In the genomic region with DNA sequence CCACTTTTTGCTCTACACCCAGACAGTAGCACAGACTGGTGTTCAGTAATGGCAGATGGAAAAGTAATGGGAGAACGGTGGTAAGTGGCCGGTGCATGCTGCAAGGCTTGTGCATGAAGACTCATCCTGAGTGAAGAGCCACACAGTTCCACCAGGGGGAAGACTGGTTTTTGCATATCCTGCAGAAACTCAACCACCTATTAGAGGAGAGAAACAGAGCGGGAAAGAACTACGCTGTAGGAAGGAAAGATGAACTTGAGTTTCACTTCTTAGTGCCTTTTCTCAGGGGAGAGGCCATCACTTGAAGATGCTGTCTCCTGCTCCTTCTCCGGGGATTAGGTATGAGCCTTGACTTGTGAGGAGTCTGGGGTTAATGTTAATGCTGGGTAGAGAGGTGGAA, we compare ENCODE assay signal across 8 cellular contexts. TPM values are rescaled to one million over a fixed set of nuclear protein-coding genes. Genes with fewer than 3 reads are reported as not detected.
DNase-seq lines count a peak whose midpoint lies in the region; ATAC-seq and TF ChIP-seq lines count a peak whose summit lies in the region.

No MANE protein-coding gene starts in this region.

- H3K4me1 Mint-ChIP-seq in naive B cell, result no peaks in the 10 kb centered on the region

- TF ChIP-seq POLR2A in gastroesophageal sphincter (IDR thresholded peaks at IDR 0.05), result no peak

- H3K36me3 Mint-ChIP-seq in naive B cell, result no peaks in the 10 kb centered on the region

- no peak overlapping the region for H3K4me3 Mint-ChIP-seq in naive B cell

- no peak for TF ChIP-seq EP300 in gastroesophageal sphincter (IDR thresholded peaks at IDR 0.05)

- H3K9me3 ChIP-seq in gastroesophageal sphincter, result no peaks in the 10 kb centered on the region

- H3K27me3 Mint-ChIP-seq in naive B cell, result peaks cover 4 to 14% (median 10%) of the 10 kb centered on the region in 3 donors

- in situ Hi-C loops in brain microvascular endothelial cell (cut with HindIII; ENCODE audit: low pct_ligation_motif_present, low sequenced_read_pairs), result no loop called here

- DNase-seq in DMS 273 (lab: John Stamatoyannopoulos, UW; ENCODE audit: unreplicated experiment) (peak; percentile 52), DMS 273 treated with DMSO at 0.1 percent for 48 hours (lab: John Stamatoyannopoulos, UW) (no peak), M059J (ENCODE audit: low read depth) (peak; percentile 45), brain microvascular endothelial cell (no peak), naive B cell (no peak)

- H3K4me3 ChIP-seq in brain microvascular endothelial cell (ENCODE audit: low read depth, low read length) (no peak overlapping the region), gastroesophageal sphincter (no peak overlapping the region)

- H3K4me1 ChIP-seq in gastroesophageal sphincter, result no peaks in the 10 kb centered on the region

- H3K27me3 ChIP-seq in brain microvascular endothelial cell (replicated peaks) (no peaks in the 10 kb centered on the region), gastroesophageal sphincter (no peaks in the 10 kb centered on the region)

- ATAC-seq in naive B cell (ENCODE audit: low read depth in 2 of 2) (peak; percentile 45 to 51), GM18873 (IDR thresholded peaks at IDR 0.05; ENCODE audit: low FRiP score, unreplicated experiment) (no peak), gastroesophageal sphincter (no peak), HG02973 (IDR thresholded peaks at IDR 0.05; ENCODE audit: unreplicated experiment) (no peak)

- H3K36me3 ChIP-seq in brain microvascular endothelial cell (replicated peaks), result no peaks in the 10 kb centered on the region
- no peaks in the 10 kb centered on the region for H3K36me3 ChIP-seq in gastroesophageal sphincter

- WGBS in gastroesophageal sphincter (ENCODE audit: low coverage in 1 of 2), 2 donors, result 63 to 68% methylated on average over 4 to 5 of the region's 5 CpGs

- no peak overlapping the region for H3K27ac ChIP-seq in brain microvascular endothelial cell
- no peak overlapping the region for H3K27ac ChIP-seq in gastroesophageal sphincter

- TF ChIP-seq CTCF in brain microvascular endothelial cell (IDR thresholded peaks at IDR 0.05; ENCODE audit: low read depth, low read length, missing control alignments), result peak; percentile 64
- no peak for TF ChIP-seq CTCF in gastroesophageal sphincter (IDR thresholded peaks at IDR 0.05)

- H3K9me3 Mint-ChIP-seq in naive B cell, result peaks cover 0 to 2% (median 0%) of the 10 kb centered on the region in 7 donors

- peak overlapping the region in 1 of 6 donors; percentile 17 for H3K27ac Mint-ChIP-seq in naive B cell

RNA-seq across cellular contexts. Expression of a gene that starts 9.4 kb away (rescaled TPM):
- total RNA-seq in M059J (2014; rRNA removed; shearing (Covaris generic)), result 0.74 and 3.1 TPM in 2 replicates
- not detected for polyA plus RNA-seq in naive B cell (ENCODE audit: low read depth in 6 of 6)
- 1 to 10 TPM in 3 of 4 donors, not detected in 1; 1.2 to 3.6 (median 2.2) TPM for total RNA-seq in gastroesophageal sphincter

RNA-seq across cellular contexts. Expression of a gene that starts 31.0 kb away (rescaled TPM):
- total RNA-seq in M059J (2014; rRNA removed; shearing (Covaris generic)), result 21.4 and 31.9 TPM in 2 replicates
- 10 to 100 TPM; 26.5 to 33.6 (median 28.9) TPM for polyA plus RNA-seq in naive B cell (ENCODE audit: low read depth in 6 of 6)
- 10 to 100 TPM; 26.5 to 43.9 (median 33.0) TPM for total RNA-seq in gastroesophageal sphincter

Comparison
In these comparisons a context has a peak if more than half of its experiments do, and no peak if none do; other contexts are left out.
1. DNase-seq: peak in DMS 273 (single experiment) and M059J (single experiment); none in DMS 273 treated with DMSO at 0.1 percent for 48 hours (single experiment), brain microvascular endothelial cell (single experiment) and naive B cell (single experiment).
2. ATAC-seq: peak in naive B cell (2 of 2); none in GM18873 (single experiment), gastroesophageal sphincter (single experiment) and HG02973 (single experiment).